24 cellular contexts compared by ENCODE assay signal in the genomic region with DNA sequence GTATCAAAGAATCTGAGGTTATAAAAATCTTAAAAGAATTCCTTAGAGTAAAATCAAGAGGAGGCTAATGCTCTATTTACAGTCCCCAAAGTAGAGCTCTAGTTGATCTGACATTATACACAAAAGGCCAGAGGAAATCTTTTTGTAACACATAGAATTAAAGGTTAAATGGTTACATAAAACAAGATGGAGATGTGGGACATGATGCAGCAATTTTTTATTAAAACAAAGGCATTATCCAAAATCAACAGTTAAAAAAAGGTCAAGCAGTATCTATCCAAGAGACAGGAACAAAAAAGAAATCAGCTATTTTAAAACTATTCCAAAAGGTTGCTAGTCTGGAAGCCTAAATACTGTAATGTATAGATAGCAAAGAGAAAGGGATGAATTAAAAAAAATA. TPM values are rescaled to one million over a fixed set of nuclear protein-coding genes. Genes with fewer than 3 reads are reported as not detected.
A peak's percentile ranks its signal among the peaks of the same experiment; 100 is the strongest.
DNase-seq lines count a peak whose midpoint lies in the region; ATAC-seq, FAIRE-seq and TF ChIP-seq lines count a peak whose summit lies in the region.
"Had no signal": no experiment of that assay in that cellular context is flagged by ENCODE, and none has a peak within 500 bp of the region (broad histone marks: within the 10 kb centered on the region; RNA-seq: fewer than 3 reads in every experiment).

No MANE protein-coding gene starts in this region.

- CTCF ChIA-PET in A549 (lab: Yijun Ruan, JAX), result interaction anchor here (1.0 to 1.7 kb wide), 3 partner anchors 9 to 156 kb away, joined by 3 to 4 read pairs (median 4); no protein-coding TSS in a partner anchor

- H3K36me3 Mint-ChIP-seq in T-helper 17 cell (ENCODE audit: low read depth), result peaks cover 11% of the 10 kb centered on the region
- peaks cover 8 to 12% of the 10 kb centered on the region in 2 donors for H3K36me3 Mint-ChIP-seq in naive B cell

- no peak for TF ChIP-seq RAD21 in A549 (conservative IDR thresholded peaks at IDR 0.05 in 1 of 2, IDR thresholded peaks at IDR 0.05 in 1 of 2)

- peak overlapping the region; percentile 84 for H3K4me2 ChIP-seq in A549
- H3K4me2 ChIP-seq: neural progenitor cell had no signal

- peak overlapping the region; percentile 7 for H3K4me3 Mint-ChIP-seq in T-helper 17 cell
- no peak overlapping the region for H3K4me3 Mint-ChIP-seq in naive B cell
- H3K4me3 Mint-ChIP-seq: activated naive CD8-positive, alpha-beta T cell treated with anti-CD3 and anti-CD28 coated beads for 36 hours; neural progenitor cell had no signal

- no peaks in the 10 kb centered on the region for H3K27me3 Mint-ChIP-seq in T-helper 17 cell
- no peaks in the 10 kb centered on the region for H3K27me3 Mint-ChIP-seq in naive B cell
- H3K27me3 Mint-ChIP-seq: activated naive CD8-positive, alpha-beta T cell treated with anti-CD3 and anti-CD28 coated beads for 36 hours had no signal

- H3K27ac Mint-ChIP-seq in T-helper 17 cell (peak overlapping the region; percentile 91), naive B cell (peak overlapping the region in 4 of 6 donors; percentile 59 to 93 (median 78))
- H3K27ac Mint-ChIP-seq: activated naive CD8-positive, alpha-beta T cell treated with anti-CD3 and anti-CD28 coated beads for 36 hours; neural progenitor cell had no signal

- H3K9me3 Mint-ChIP-seq in naive B cell, result peaks cover 0 to 2% (median 0%) of the 10 kb centered on the region in 7 donors

- no peak for DNase-seq in A549 (ENCODE audit: low read depth in 1 of 2, low spot score in 1 of 2)
- DNase-seq in G401 (ENCODE audit: low spot score), result peak; percentile 15
- no peak for DNase-seq in T-helper 17 cell
- no peak for DNase-seq in naive B cell
- DNase-seq: activated CD4-positive, alpha-beta T cell treated with anti-CD3 and anti-CD28 coated beads for 48 hours; activated naive CD8-positive, alpha-beta T cell treated with anti-CD3 and anti-CD28 coated beads for 36 hours; brain microvascular endothelial cell; EL; KG1; left cardiac atrium; midbrain; NCI-H1105; NCI-H526 treated with DMSO at 0.1 percent for 48 hours; Peyer's patch; retina; stimulated activated naive CD4-positive, alpha-beta T cell treated with Interleukin-2 at 50 U/mL for 16 hours; upper lobe of right lung had no signal

- peaks cover 42% of the 10 kb centered on the region for H3K4me1 ChIP-seq in A549
- H3K4me1 ChIP-seq: HAP-1, Peyer's patch had no signal

- TF ChIP-seq EP300 in A549 (IDR thresholded peaks at IDR 0.05), result no peak

- in situ Hi-C loops in G401 (cut with HindIII; ENCODE audit: low sequenced_read_pairs), result no loop called here

- ATAC-seq in A549 (no peak), T-helper 17 cell (no peak), naive B cell (ENCODE audit: low read depth in 2 of 2) (no peak), GM21447 (IDR thresholded peaks at IDR 0.05; ENCODE audit: unreplicated experiment) (no peak), HG02884 (IDR thresholded peaks at IDR 0.05; ENCODE audit: unreplicated experiment) (no peak), HG02588 (IDR thresholded peaks at IDR 0.05; ENCODE audit: unreplicated experiment) (no peak), HG03108 (IDR thresholded peaks at IDR 0.05; ENCODE audit: unreplicated experiment) (no peak)
- ATAC-seq: left cardiac atrium, SK-N-SH treated with all-trans-retinoic acid at 6 μM for 48 hours, upper lobe of right lung had no signal

- no peak for FAIRE-seq in A549 (lab: Jason Lieb, UNC)

- POLR2A ChIA-PET in A549 (lab: Yijun Ruan, JAX), result interaction anchor here (0.8 kb wide), 1 partner anchor 31 kb away, joined by 3 read pairs; no protein-coding TSS in a partner anchor

- no peak overlapping the region for H3K4me3 ChIP-seq in A549
- H3K4me3 ChIP-seq: HAP-1, neural progenitor cell, Peyer's patch, upper lobe of right lung had no signal

- TF ChIP-seq POLR2A in A549 (IDR thresholded peaks at IDR 0.05; ENCODE audit: low read length), result no peak

- H3K9me3 ChIP-seq in A549 (no peaks in the 10 kb centered on the region), T-helper 17 cell (ENCODE audit: control insufficient read depth, low read length, poor library complexity, severe bottlenecking) (no peaks in the 10 kb centered on the region)
- H3K9me3 ChIP-seq: HAP-1, Peyer's patch, upper lobe of right lung had no signal

- H3K4me1 Mint-ChIP-seq in T-helper 17 cell (peaks cover 55% of the 10 kb centered on the region), naive B cell (peaks cover 68 to 84% (median 77%) of the 10 kb centered on the region in 3 donors)

- H3K27ac ChIP-seq in A549, result peak overlapping the region; percentile 82 to 93
- H3K27ac ChIP-seq: neural progenitor cell, Peyer's patch, upper lobe of right lung had no signal

- TF ChIP-seq CTCF in A549 (IDR thresholded peaks at IDR 0.05), result no peak

TF ChIP-seq in A549, 52 proteins besides CTCF, POLR2A, EP300 and RAD21:
- TF ChIP-seq PHF8 (IDR thresholded peaks at IDR 0.05; ENCODE audit: borderline replicate concordance, low read depth) (no peak), FOXS1 (CRISPR knock-in tag; IDR thresholded peaks at IDR 0.05) (no peak), BHLHE40 (IDR thresholded peaks at IDR 0.05; ENCODE audit: low read depth, low read length) (no peak), EHMT2 (IDR thresholded peaks at IDR 0.05; ENCODE audit: low read depth) (no peak), RNF2 (IDR thresholded peaks at IDR 0.05; ENCODE audit: borderline replicate concordance, low read depth) (no peak), KDM5A (IDR thresholded peaks at IDR 0.05) (no peak), ESRRA (IDR thresholded peaks at IDR 0.05; ENCODE audit: borderline replicate concordance, low read length) (no peak), NPAS2 (CRISPR knock-in tag; IDR thresholded peaks at IDR 0.05; ENCODE audit: borderline replicate concordance) (no peak), NR3C1 (IDR thresholded peaks at IDR 0.05) (no peak), ZNF302 (CRISPR knock-in tag; IDR thresholded peaks at IDR 0.05) (no peak), TP53 (CRISPR knock-in tag; IDR thresholded peaks at IDR 0.05) (no peak), RCOR1 (IDR thresholded peaks at IDR 0.05; ENCODE audit: low read depth, low read length) (no peak), JUN (IDR thresholded peaks at IDR 0.05) (no peak), HMGXB4 (CRISPR knock-in tag; IDR thresholded peaks at IDR 0.05; ENCODE audit: borderline replicate concordance) (no peak), ELK1 (IDR thresholded peaks at IDR 0.05; ENCODE audit: low read depth, low read length) (no peak)
- TF ChIP-seq, protein P1, sequence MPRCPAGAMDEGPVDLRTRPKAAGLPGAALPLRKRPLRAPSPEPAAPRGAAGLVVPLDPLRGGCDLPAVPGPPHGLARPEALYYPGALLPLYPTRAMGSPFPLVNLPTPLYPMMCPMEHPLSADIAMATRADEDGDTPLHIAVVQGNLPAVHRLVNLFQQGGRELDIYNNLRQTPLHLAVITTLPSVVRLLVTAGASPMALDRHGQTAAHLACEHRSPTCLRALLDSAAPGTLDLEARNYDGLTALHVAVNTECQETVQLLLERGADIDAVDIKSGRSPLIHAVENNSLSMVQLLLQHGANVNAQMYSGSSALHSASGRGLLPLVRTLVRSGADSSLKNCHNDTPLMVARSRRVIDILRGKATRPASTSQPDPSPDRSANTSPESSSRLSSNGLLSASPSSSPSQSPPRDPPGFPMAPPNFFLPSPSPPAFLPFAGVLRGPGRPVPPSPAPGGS (IDR thresholded peaks at IDR 0.05), result no peak
- TF ChIP-seq, protein P2, sequence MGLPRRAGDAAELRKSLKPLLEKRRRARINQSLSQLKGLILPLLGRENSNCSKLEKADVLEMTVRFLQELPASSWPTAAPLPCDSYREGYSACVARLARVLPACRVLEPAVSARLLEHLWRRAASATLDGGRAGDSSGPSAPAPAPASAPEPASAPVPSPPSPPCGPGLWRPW (IDR thresholded peaks at IDR 0.05), result no peak

RNA-seq across cellular contexts. Expression of gene ELOVL5, which starts 20.4 kb away (rescaled TPM):
- polyA plus RNA-seq in A549 (2011; rRNA removed) (84.6 and 90.9 TPM in 2 replicates), A549 (2017; fragmentation: RNase III; extraction: RNeasy Plus Mini Kit Qiagen cat#74134 plus additional on column Dnase treatment) (82.1 to 95.4 TPM (median 94.5 TPM) in 3 replicates), naive B cell (ENCODE audit: low read depth in 6 of 6) (100 to 1,000 TPM; 124 to 200 (median 166) TPM)
- polyA plus RNA-seq in A549 (2012; cell fraction: cytosol; rRNA removed), result 22.0 and 29.7 TPM in 2 replicates
- polyA plus RNA-seq in A549 (2012; cell fraction: nucleus; rRNA removed), result 25.0 and 36.3 TPM in 2 replicates
- 80.0 and 86.8 TPM in 2 replicates for polyA minus RNA-seq in A549 (2011; rRNA and poly(A)+ RNA removed)
- total RNA-seq in G401 (2014; rRNA removed; shearing (Covaris generic)), result 6.6 and 12.2 TPM in 2 replicates
- 100 to 1,000 TPM; 121 to 147 TPM for total RNA-seq in T-helper 17 cell
